Comparison of ENCODE assay signal across 8 cellular contexts in the genomic region with DNA sequence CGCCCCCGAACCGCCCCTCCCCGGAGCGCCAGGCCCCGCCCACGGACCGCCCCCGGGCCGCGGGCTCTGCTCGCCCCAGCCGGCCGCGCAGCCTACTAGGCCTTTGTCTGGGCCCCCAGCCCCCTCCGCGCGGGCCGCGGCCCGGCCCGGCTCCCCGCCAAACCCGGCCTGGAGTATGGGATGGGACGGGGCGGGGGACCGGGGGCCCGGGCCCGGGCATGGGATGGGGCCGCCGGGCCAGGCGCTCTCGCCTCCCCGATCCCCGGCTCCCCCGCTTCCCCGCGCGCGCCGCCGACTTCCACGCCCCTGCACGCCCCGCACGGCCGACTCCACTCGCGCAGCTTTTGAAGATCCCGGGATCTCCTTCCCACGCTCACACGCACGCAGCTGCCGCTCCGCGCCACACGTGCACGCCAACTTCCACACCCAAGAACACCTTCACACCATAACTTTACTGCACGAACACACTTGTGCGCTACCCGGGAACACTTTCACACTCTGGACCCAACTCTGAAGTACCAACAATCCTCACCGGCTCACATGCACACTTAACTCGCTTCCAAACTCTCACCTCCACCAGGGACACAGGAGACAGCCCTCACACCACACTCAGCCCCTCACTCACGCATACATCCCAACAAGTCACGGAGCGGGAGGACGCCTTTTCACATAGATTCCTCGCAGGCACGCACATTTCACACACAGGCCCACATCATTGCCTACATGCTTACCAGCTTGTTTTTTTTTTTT. TPM values are rescaled to one million over a fixed set of nuclear protein-coding genes. Genes with fewer than 3 reads are reported as not detected.
A peak's percentile ranks its signal among the peaks of the same experiment; 100 is the strongest.
DNase-seq lines count a peak whose midpoint lies in the region; ATAC-seq, FAIRE-seq and TF ChIP-seq lines count a peak whose summit lies in the region.

No MANE protein-coding gene starts in this region.

- peak overlapping the region; percentile 62 for H3K4me3 ChIP-seq in GM23248
- peak overlapping the region; percentile 58 to 59 for H3K4me3 ChIP-seq in kidney (ENCODE audit: low read length in 2 of 2)

- WGBS in GM23248 (ENCODE audit: low coverage in 1 of 2, low lambda C conversion rate in 2 of 2, missing lambda C conversion rate in 2 of 2), 2 experiments, result 13 to 34% methylated on average over 21 to 60 of the region's 69 CpGs

- H2AFZ ChIP-seq in GM23248, result peak overlapping the region; percentile 70

- peaks cover 43% of the 10 kb centered on the region for H3K79me2 ChIP-seq in GM23248 (ENCODE audit: insufficient read depth)

- ATAC-seq in HG02973 (IDR thresholded peaks at IDR 0.05; ENCODE audit: unreplicated experiment), result no peak

- H3K9ac ChIP-seq in GM23248 (peak overlapping the region; percentile 82), kidney (ENCODE audit: low read length in 2 of 2) (peak overlapping the region in 1 of 2 donors; percentile 3)

- H3K4me2 ChIP-seq in GM23248 (ENCODE audit: unreplicated experiment), result peak overlapping the region; percentile 58

- H3K9me3 ChIP-seq in GM23248 (ENCODE audit: low read depth) (no peaks in the 10 kb centered on the region), kidney (ENCODE audit: control insufficient read depth in 1 of 2, low read length in 2 of 2) (no peaks in the 10 kb centered on the region)

- H3K36me3 Mint-ChIP-seq in chondrocyte (ENCODE audit: low read depth), result peaks cover 3% of the 10 kb centered on the region

- intact Hi-C loops in kidney (cut with DNase I), result no loop called here

- H3K4me1 Mint-ChIP-seq in chondrocyte (ENCODE audit: low read depth), result peaks cover 82% of the 10 kb centered on the region

- H3K27me3 ChIP-seq in GM23248 (replicated peaks; ENCODE audit: insufficient read depth), result no peaks in the 10 kb centered on the region

- in situ Hi-C loops in GM23248 (cut with MboI), result no loop called here

- H3K9me2 ChIP-seq in GM23248 (ENCODE audit: insufficient read depth), result no peaks in the 10 kb centered on the region

- peak overlapping the region; percentile 81 for H3K4me3 Mint-ChIP-seq in chondrocyte (ENCODE audit: unreplicated experiment)

- H3K27me3 Mint-ChIP-seq in chondrocyte (ENCODE audit: low read depth), result no peaks in the 10 kb centered on the region

- H3K27ac Mint-ChIP-seq in chondrocyte (ENCODE audit: unreplicated experiment), result peak overlapping the region; percentile 93

- FAIRE-seq in kidney (lab: Jason Lieb, UNC), result no peak

- H3F3A ChIP-seq in GM23248 (ENCODE audit: insufficient read depth), result peaks cover 61% of the 10 kb centered on the region

- peak in 13 of 14 donors; percentile 8 to 92 (median 73) for DNase-seq in C1 segment of cervical spinal cord (lab: John Stamatoyannopoulos, UW)
- peak; percentile 93 for DNase-seq in GM23248
- DNase-seq in NCI-H2107 treated with DMSO at 0.1 percent for 48 hours (lab: John Stamatoyannopoulos, UW; ENCODE audit: unreplicated experiment), result peak; percentile 46
- DNase-seq in activated CD4-positive, alpha-beta T cell treated with anti-CD3 and anti-CD28 coated beads for 24 hours (ENCODE audit: low read depth in 2 of 2), result peak; percentile 54 to 57
- DNase-seq in chondrocyte (ENCODE audit: low spot score), result no peak
- peak; percentile 94 for DNase-seq in kidney
- peak; percentile 60 for DNase-seq in smooth muscle cell of the brain vasculature (ENCODE audit: low read depth, low spot score)

- H3K4me1 ChIP-seq in GM23248 (ENCODE audit: insufficient read depth), result peaks cover 57% of the 10 kb centered on the region
- H3K4me1 ChIP-seq in kidney (ENCODE audit: control insufficient read depth in 1 of 2, insufficient read depth in 1 of 2, low read depth in 1 of 2, low read length in 2 of 2), result peaks cover 10 to 31% of the 10 kb centered on the region in 2 donors

- H3K36me3 ChIP-seq in GM23248 (ENCODE audit: low read depth), result no peaks in the 10 kb centered on the region
- H3K36me3 ChIP-seq in kidney (ENCODE audit: control insufficient read depth in 1 of 2, insufficient read depth in 2 of 2, low read length in 2 of 2), result no peaks in the 10 kb centered on the region

- TF ChIP-seq CTCF in chondrocyte (IDR thresholded peaks at IDR 0.05), result no peak
- TF ChIP-seq CTCF in kidney (IDR thresholded peaks at IDR 0.05; ENCODE audit: borderline replicate concordance, extremely low read depth, insufficient read depth), result no peak

- H3K27ac ChIP-seq in GM23248 (peak overlapping the region; percentile 95), kidney (ENCODE audit: low read depth in 2 of 2, low read length in 2 of 2) (peak overlapping the region in 1 of 2 donors; percentile 3)

- H3K9me3 Mint-ChIP-seq in chondrocyte (ENCODE audit: low read depth), result no peaks in the 10 kb centered on the region

- H4K20me1 ChIP-seq in GM23248 (ENCODE audit: insufficient read depth), result no peaks in the 10 kb centered on the region

RNA-seq across cellular contexts. Expression of gene HSPG2, which starts 0.4 kb away (rescaled TPM):
- total RNA-seq in GM23248 (2014; rRNA removed; shearing (Covaris generic)), result 407 and 458 TPM in 2 replicates
- polyA plus RNA-seq in GM23248 (2016; fragmentation: Nextera tagmentation; extraction: Ambion mirVana) (123 and 126 TPM in 2 replicates), kidney (ENCODE audit: insufficient read depth, low read depth, low replicate concordance) (60.4 TPM)
- total RNA-seq in chondrocyte (348 to 488 TPM (median 481 TPM) in 3 replicates), kidney (510 TPM)

RNA-seq across cellular contexts. Expression of gene CELA3B, which starts 39.3 kb away (rescaled TPM):
- not detected in 2 replicates for total RNA-seq in GM23248 (2014; rRNA removed; shearing (Covaris generic))
- polyA plus RNA-seq in GM23248 (2016; fragmentation: Nextera tagmentation; extraction: Ambion mirVana) (not detected in 2 replicates), kidney (ENCODE audit: insufficient read depth, low read depth, low replicate concordance) (not detected)
- total RNA-seq in chondrocyte (not detected in 3 replicates), kidney (not detected)
